In the genomic region with DNA sequence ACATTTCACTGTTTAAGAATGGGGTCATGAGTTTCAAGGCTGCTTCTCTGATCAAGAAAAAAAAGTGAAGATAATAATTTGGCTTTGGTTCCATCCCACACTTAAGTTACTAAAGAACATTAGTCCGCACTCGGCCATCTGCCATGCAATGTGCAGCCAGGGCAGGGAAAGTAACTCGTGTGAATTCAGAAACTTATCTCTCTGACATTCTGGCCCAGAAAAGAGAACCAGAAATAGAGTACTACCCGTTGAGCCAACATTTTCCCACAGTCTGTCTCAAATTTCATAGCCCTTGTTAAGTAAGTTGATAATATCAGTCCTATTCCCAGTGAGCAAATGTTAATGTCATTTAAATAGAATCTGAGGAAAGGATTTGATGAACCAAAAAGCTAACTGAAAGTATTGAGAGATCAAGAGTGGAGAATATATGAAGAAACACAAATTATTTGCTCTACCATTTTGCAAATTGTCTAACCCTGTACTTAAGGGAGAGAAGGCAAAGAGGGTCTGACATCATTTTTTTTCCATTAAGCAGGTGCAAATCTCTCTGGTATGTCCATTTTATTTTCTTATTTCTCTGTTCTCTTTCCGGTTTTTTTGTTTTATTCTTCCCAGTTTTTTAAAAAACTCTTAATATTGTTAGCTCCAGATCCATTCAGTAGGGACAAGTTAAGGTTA, we compare ENCODE assay signal across 16 cellular contexts.
DNase-seq lines count a peak whose midpoint lies in the region; FAIRE-seq and TF ChIP-seq lines count a peak whose summit lies in the region.
"Had no signal": no experiment of that assay in that cellular context is flagged by ENCODE, and none has a peak within 500 bp of the region (broad histone marks: within the 10 kb centered on the region; RNA-seq: fewer than 3 reads in every experiment).

No MANE protein-coding gene starts in this region.

- H2AFZ ChIP-seq in parathyroid adenoma, result no peak overlapping the region

- H3K27me3 Mint-ChIP-seq in immature natural killer cell (ENCODE audit: low read depth in 3 of 3), result peaks cover 0 to under 1% (median 0%) of the 10 kb centered on the region in 3 donors
- H3K27me3 Mint-ChIP-seq: stimulated activated naive B cell treated with anti-CD40 and anti-IgM and Interleukin-4, amounts not matched to agents 10 μg/mL and 1 μg/mL and 100 μg/mL, for 72 hours had no signal

- H3K9me3 Mint-ChIP-seq in immature natural killer cell, result peaks cover 0 to 9% (median 0%) of the 10 kb centered on the region in 6 donors
- H3K9me3 Mint-ChIP-seq: activated T-cell treated with anti-CD3 and anti-CD28 coated beads, Interleukin-2, amount 50 U/mL, for 4 hours had no signal

- H3K4me1 Mint-ChIP-seq in immature natural killer cell, result no peaks in the 10 kb centered on the region
- H3K4me1 Mint-ChIP-seq: stimulated activated naive B cell treated with anti-CD40 and anti-IgM and Interleukin-4, amounts not matched to agents 10 μg/mL and 1 μg/mL and 100 μg/mL, for 72 hours had no signal

- TF ChIP-seq CTCF in cardiac muscle cell (IDR thresholded peaks at IDR 0.05; ENCODE audit: low read depth, low read length), result no peak
- TF ChIP-seq CTCF in parathyroid adenoma (IDR thresholded peaks at IDR 0.05), result no peak

- no peak overlapping the region for H3K27ac Mint-ChIP-seq in immature natural killer cell
- H3K27ac Mint-ChIP-seq: activated naive CD8-positive, alpha-beta T cell; stimulated activated naive B cell treated with anti-CD40 and anti-IgM and Interleukin-4, amounts not matched to agents 10 μg/mL and 1 μg/mL and 100 μg/mL, for 72 hours had no signal

- no peak overlapping the region for H3K4me3 ChIP-seq in SJCRH30
- no peak overlapping the region for H3K4me3 ChIP-seq in cardiac muscle cell
- no peak overlapping the region for H3K4me3 ChIP-seq in parathyroid adenoma (ENCODE audit: low read depth, low read length)
- H3K4me3 ChIP-seq: spleen had no signal

- FAIRE-seq in urothelium cell line (lab: Jason Lieb, UNC), result no peak

- no peaks in the 10 kb centered on the region for H3K36me3 ChIP-seq in SJCRH30
- no peaks in the 10 kb centered on the region for H3K36me3 ChIP-seq in cardiac muscle cell
- no peaks in the 10 kb centered on the region for H3K36me3 ChIP-seq in parathyroid adenoma (ENCODE audit: control insufficient read depth, insufficient read depth, low read length)
- H3K36me3 ChIP-seq: spleen had no signal

- H3K9me3 ChIP-seq in SJCRH30 (replicated peaks) (peaks cover 13% of the 10 kb centered on the region), cardiac muscle cell (ENCODE audit: low read depth) (no peaks in the 10 kb centered on the region), parathyroid adenoma (ENCODE audit: control insufficient read depth, low read length) (no peaks in the 10 kb centered on the region)
- H3K9me3 ChIP-seq: spleen had no signal

- no peaks in the 10 kb centered on the region for H3K27me3 ChIP-seq in SJCRH30
- no peaks in the 10 kb centered on the region for H3K27me3 ChIP-seq in cardiac muscle cell
- H3K27me3 ChIP-seq in parathyroid adenoma (ENCODE audit: control insufficient read depth, insufficient read depth, low read length), result no peaks in the 10 kb centered on the region
- H3K27me3 ChIP-seq: foreskin keratinocyte, spleen had no signal

- H3K4me1 ChIP-seq in SJCRH30 (peaks cover 29% of the 10 kb centered on the region), cardiac muscle cell (ENCODE audit: low read depth) (peaks cover 15% of the 10 kb centered on the region), parathyroid adenoma (no peaks in the 10 kb centered on the region)
- H3K4me1 ChIP-seq: spleen had no signal

- peak overlapping the region; percentile 50 for H3K4me2 ChIP-seq in parathyroid adenoma (ENCODE audit: low read length)

- in situ Hi-C loops in G401 (cut with HindIII; ENCODE audit: low sequenced_read_pairs), result no loop called here

- H3K79me2 ChIP-seq in parathyroid adenoma, result no peaks in the 10 kb centered on the region

- H3K27ac ChIP-seq in SJCRH30, result peak overlapping the region; percentile 20
- H3K27ac ChIP-seq in cardiac muscle cell, result peak overlapping the region; percentile 86
- no peak overlapping the region for H3K27ac ChIP-seq in parathyroid adenoma
- H3K27ac ChIP-seq: foreskin keratinocyte, spleen had no signal

- DNase-seq in G401 (ENCODE audit: low spot score), result peak; percentile 51
- DNase-seq in SJCRH30, result peak; percentile 15 to 64
- DNase-seq in cardiac muscle cell (ENCODE audit: low read depth in 1 of 2, low spot score in 1 of 2), result peak; percentile 30 to 88
- no peak for DNase-seq in immature natural killer cell
- DNase-seq in pons (ENCODE audit: low spot score), result no peak
- DNase-seq in urothelium cell line (ENCODE audit: low spot score), result no peak
- no peak for DNase-seq in islet precursor cell
- DNase-seq: activated CD4-positive, alpha-beta T cell treated with anti-CD3 and anti-CD28 coated beads, Interleukin-2, amount 50 U/mL, for 4 hours; activated T-cell treated with anti-CD3 and anti-CD28 coated beads, Interleukin-2, amount 50 U/mL, for 4 hours; caudate nucleus; foreskin keratinocyte; NCI-H2171 treated with DMSO at 0.1 percent for 48 hours; spleen; stimulated activated naive B cell treated with anti-CD40 and anti-IgM and Interleukin-4, amounts not matched to agents 10 μg/mL and 1 μg/mL and 100 μg/mL, for 72 hours had no signal

- H3K9ac ChIP-seq in parathyroid adenoma, result no peak overlapping the region

- H3K36me3 Mint-ChIP-seq in immature natural killer cell, result no peaks in the 10 kb centered on the region
- H3K36me3 Mint-ChIP-seq: activated naive CD8-positive, alpha-beta T cell; stimulated activated naive B cell treated with anti-CD40 and anti-IgM and Interleukin-4, amounts not matched to agents 10 μg/mL and 1 μg/mL and 100 μg/mL, for 72 hours had no signal

- H3K4me3 Mint-ChIP-seq in immature natural killer cell, result no peak overlapping the region
- H3K4me3 Mint-ChIP-seq: activated naive CD8-positive, alpha-beta T cell; activated T-cell treated with anti-CD3 and anti-CD28 coated beads, Interleukin-2, amount 50 U/mL, for 4 hours; stimulated activated naive B cell treated with anti-CD40 and anti-IgM and Interleukin-4, amounts not matched to agents 10 μg/mL and 1 μg/mL and 100 μg/mL, for 72 hours had no signal

Comparison
In these comparisons a context has a peak if more than half of its experiments do, and no peak if none do; other contexts are left out.
1. DNase-seq: peak in G401 (single experiment), SJCRH30 (2 of 2) and cardiac muscle cell (2 of 2); none in immature natural killer cell (0 of 3), pons (single experiment), urothelium cell line (single experiment) and islet precursor cell (single experiment).